ENCODE assay signal across 8 cellular contexts in genomic region chr20:53751394-53752368, GRCh38.
DNase-seq lines count a peak whose midpoint lies in the region; ATAC-seq and TF ChIP-seq lines count a peak whose summit lies in the region.

No MANE protein-coding gene starts in this region.

- H3K27me3 ChIP-seq in CD8-positive, alpha-beta T cell (ENCODE audit: insufficient read depth, low read length), result no peaks in the 10 kb centered on the region

- peak overlapping the region; percentile 13 for H3K27ac ChIP-seq in CD8-positive, alpha-beta T cell (ENCODE audit: low read depth, low read length)

- POLR2A ChIA-PET in CD8-positive, alpha-beta T cell (lab: Charles Lee), result interaction anchor here (0.8 to 1.5 kb wide), 12 partner anchors 15 to 181 kb away, joined by 3 to 10 read pairs (median 3); no protein-coding TSS in a partner anchor

- peak overlapping the region; percentile 92 for H3K27ac Mint-ChIP-seq in CD8-positive, alpha-beta T cell

- intact Hi-C loops in CD8-positive, alpha-beta T cell (cut with DNase I, micrococcal nuclease), result loop anchor here (2.0 to 5.0 kb wide), 5 partner anchors 94 to 174 kb away; no protein-coding TSS in a partner anchor
- intact Hi-C loops in left ventricle myocardium superior (cut with micrococcal nuclease), result no loop called here

- peak; percentile 56 for ATAC-seq in CD8-positive, alpha-beta T cell
- peak; percentile 69 for ATAC-seq in GM19397 (IDR thresholded peaks at IDR 0.05; ENCODE audit: unreplicated experiment)
- ATAC-seq in HG03469 (IDR thresholded peaks at IDR 0.05; ENCODE audit: unreplicated experiment), result peak; percentile 72
- ATAC-seq in left ventricle myocardium superior, result peak; percentile 38
- ATAC-seq in stimulated activated naive CD8-positive, alpha-beta T cell treated with anti-CD3 and anti-CD28 coated beads, Interleukin-15, Interleukin-2, amounts not matched to agents 100 U/mL and 50 U/mL, for 24 hours, result peak; percentile 67

- H3K4me1 ChIP-seq in CD8-positive, alpha-beta T cell (ENCODE audit: insufficient read depth, low read length), result peaks cover 74% of the 10 kb centered on the region

- no peak overlapping the region for H3K4me3 ChIP-seq in CD8-positive, alpha-beta T cell (ENCODE audit: low read depth, low read length)

- H3K4me3 Mint-ChIP-seq in CD8-positive, alpha-beta T cell, result peak overlapping the region; percentile 56

- no peaks in the 10 kb centered on the region for H3K36me3 ChIP-seq in CD8-positive, alpha-beta T cell (ENCODE audit: insufficient read depth, low read length)

- H3K9me3 ChIP-seq in CD8-positive, alpha-beta T cell (ENCODE audit: low read length), result no peaks in the 10 kb centered on the region

- no peaks in the 10 kb centered on the region for H3K9me3 Mint-ChIP-seq in CD8-positive, alpha-beta T cell

- peak in 4 of 7 experiments; percentile 6 to 53 (median 26) for DNase-seq in CD8-positive, alpha-beta T cell
- DNase-seq in activated CD4-positive, alpha-beta T cell treated with anti-CD3 and anti-CD28 coated beads for 48 hours, result peak; percentile 40
- no peak for DNase-seq in left ventricle myocardium superior
- peak; percentile 48 for DNase-seq in stimulated activated naive CD8-positive, alpha-beta T cell treated with anti-CD3 and anti-CD28 coated beads, Interleukin-15, Interleukin-2, amounts not matched to agents 100 U/mL and 50 U/mL, for 24 hours
- no peak for DNase-seq in AG08395 (ENCODE audit: low spot score)
- no peak for DNase-seq in glomerular visceral epithelial cell (ENCODE audit: extremely low spot score)

- no peak for TF ChIP-seq CTCF in CD8-positive, alpha-beta T cell (IDR thresholded peaks at IDR 0.05)

- H3K27me3 Mint-ChIP-seq in CD8-positive, alpha-beta T cell (ENCODE audit: low read depth), result no peaks in the 10 kb centered on the region

- peaks cover 75% of the 10 kb centered on the region for H3K4me1 Mint-ChIP-seq in CD8-positive, alpha-beta T cell (ENCODE audit: low read depth)

- CTCF ChIA-PET in CD8-positive, alpha-beta T cell (lab: Charles Lee), result interaction anchor here (0.5 to 4.1 kb wide), 12 partner anchors 15 to 184 kb away, joined by 3 to 18 read pairs (median 4); no protein-coding TSS in a partner anchor

- H3K36me3 Mint-ChIP-seq in CD8-positive, alpha-beta T cell, result no peaks in the 10 kb centered on the region

Comparison
In these comparisons a context has a peak if more than half of its experiments do, and no peak if none do; other contexts are left out.
1. DNase-seq: peak in CD8-positive, alpha-beta T cell (4 of 7), activated CD4-positive, alpha-beta T cell treated with anti-CD3 and anti-CD28 coated beads for 48 hours (single experiment) and stimulated activated naive CD8-positive, alpha-beta T cell treated with anti-CD3 and anti-CD28 coated beads, Interleukin-15, Interleukin-2, amounts not matched to agents 100 U/mL and 50 U/mL, for 24 hours (single experiment); none in left ventricle myocardium superior (single experiment), AG08395 (single experiment) and glomerular visceral epithelial cell (single experiment).
2. Peak in every context shown above with its lines, with median percentiles within 50 percentile points of each other: ATAC-seq.